In the genomic region with DNA sequence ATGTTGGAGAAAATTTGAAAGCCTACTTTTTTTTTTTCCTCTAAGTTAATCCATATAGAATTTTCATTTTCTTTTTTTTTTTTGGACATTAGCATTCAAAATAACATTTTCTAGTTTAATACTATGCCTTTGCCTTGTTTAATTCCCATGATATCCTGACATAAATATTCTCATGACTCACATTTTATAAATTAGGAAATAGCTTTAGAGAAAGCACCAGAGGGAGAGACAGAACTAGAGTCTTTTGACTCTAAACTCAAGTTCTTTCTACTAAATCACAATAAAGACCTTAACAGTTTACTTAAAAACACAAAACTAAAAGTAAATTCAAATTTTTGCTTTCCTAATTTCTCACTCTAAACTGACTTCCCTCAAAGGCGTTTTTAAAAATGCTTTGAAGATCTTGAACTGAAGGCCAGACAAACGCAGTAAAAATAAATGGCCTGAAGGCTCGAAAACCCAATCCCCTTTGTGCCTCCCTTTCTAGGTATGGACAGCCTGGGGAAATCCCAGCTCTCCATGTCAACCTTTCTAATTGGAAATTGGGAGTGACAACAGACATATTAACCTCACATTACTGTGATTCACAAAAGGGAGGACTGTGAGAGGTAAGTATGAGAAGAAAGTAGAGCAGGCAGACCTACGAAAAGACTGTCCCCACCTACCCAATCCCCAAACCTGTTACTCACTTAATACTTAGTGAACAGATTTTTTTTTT, we compare ENCODE assay signal across 36 cellular contexts.
A peak's percentile ranks its signal among the peaks of the same experiment; 100 is the strongest.
DNase-seq lines count a peak whose midpoint lies in the region; ATAC-seq and TF ChIP-seq lines count a peak whose summit lies in the region.
"Had no signal": no experiment of that assay in that cellular context is flagged by ENCODE, and none has a peak within 500 bp of the region (broad histone marks: within the 10 kb centered on the region; RNA-seq: fewer than 3 reads in every experiment).

No MANE protein-coding gene starts in this region.

- H3K4me1 ChIP-seq in GM23338 (ENCODE audit: insufficient read depth), result peaks cover 12% of the 10 kb centered on the region
- peaks cover 35 to 64% of the 10 kb centered on the region in 2 donors for H3K4me1 ChIP-seq in thoracic aorta (ENCODE audit: control insufficient read depth in 1 of 2, low read depth in 2 of 2)
- 0 out of 2 replicates have a peak, but pooled peaks cover 5% of the 10 kb centered on the region for H3K4me1 ChIP-seq in PC-9 (replicated peaks; ENCODE audit: insufficient read depth)
- H3K4me1 ChIP-seq: HAP-1, lower lobe of right lung, suprapubic skin, upper lobe of right lung had no signal

- H3K27ac ChIP-seq in GM23338 (ENCODE audit: low read depth), result 0 out of 2 replicates have a peak overlapping the region, but pooled peaks have one; percentile 57
- peak overlapping the region; percentile 41 to 45 for H3K27ac ChIP-seq in thoracic aorta
- no peak overlapping the region for H3K27ac ChIP-seq in PC-9
- H3K27ac ChIP-seq: foreskin keratinocyte, heart right ventricle, lower lobe of right lung, ovary, skin epidermis, suprapubic skin, upper lobe of right lung had no signal

- H3K9me3 ChIP-seq in thoracic aorta, result no peaks in the 10 kb centered on the region
- H3K9me3 ChIP-seq in PC-9 (ENCODE audit: insufficient read depth, low read depth), result no peaks in the 10 kb centered on the region
- H3K9me3 ChIP-seq: ascending aorta, HAP-1, heart right ventricle, lower lobe of right lung, ovary, suprapubic skin, upper lobe of right lung had no signal

- no peaks in the 10 kb centered on the region for H3K9me3 Mint-ChIP-seq in GM23338
- peaks cover 5% of the 10 kb centered on the region; the same call in 1 of the 2 replicates for H3K9me3 Mint-ChIP-seq in WTC11
- H3K9me3 Mint-ChIP-seq: effector memory CD8-positive, alpha-beta T cell; natural killer cell treated with Interleukin-12 subunit alpha and Interleukin-12 subunit beta and Interleukin-15 and Interleukin-18, amount 100 ng/mL, for 72 hours had no signal

- H3F3A ChIP-seq in GM23338 (replicated peaks; ENCODE audit: low read depth) (no peaks in the 10 kb centered on the region), PC-9 (ENCODE audit: insufficient read depth, low read depth) (peaks cover 17% of the 10 kb centered on the region; the same call in 1 of the 2 replicates)

- ATAC-seq in GM23338 (no peak), WTC11 (no peak), thoracic aorta (ENCODE audit: insufficient number of reproducible peaks, low FRiP score, low read depth) (no peak)
- ATAC-seq: effector memory CD8-positive, alpha-beta T cell; foreskin keratinocyte; heart right ventricle; lower lobe of right lung; natural killer cell treated with Interleukin-12 subunit alpha and Interleukin-12 subunit beta and Interleukin-15 and Interleukin-18, amount 100 ng/mL, for 72 hours; Panc1; upper lobe of right lung had no signal

- TF ChIP-seq CTCF in GM23338 (conservative IDR thresholded peaks at IDR 0.05; ENCODE audit: low read depth in 2 of 2), result no peak
- TF ChIP-seq CTCF in WTC11 (IDR thresholded peaks at IDR 0.05), result no peak
- TF ChIP-seq CTCF in fibroblast of the aortic adventitia (IDR thresholded peaks at IDR 0.05; ENCODE audit: insufficient read depth, low read length), result no peak
- no peak for TF ChIP-seq CTCF in thoracic aorta (IDR thresholded peaks at IDR 0.05)
- no peak for TF ChIP-seq CTCF in PC-9 (conservative IDR thresholded peaks at IDR 0.05)

- no peak for DNase-seq in GM23338 (ENCODE audit: low spot score)
- no peak for DNase-seq in WTC11 (ENCODE audit: low spot score)
- DNase-seq in fibroblast of the aortic adventitia (ENCODE audit: low read depth), result peak; percentile 36
- no peak for DNase-seq in thoracic aorta (ENCODE audit: low spot score)
- no peak for DNase-seq in NOMO-1 treated with DMSO at 0.1 percent for 48 hours (lab: John Stamatoyannopoulos, UW; ENCODE audit: unreplicated experiment)
- no peak for DNase-seq in Kasumi-1 (lab: John Stamatoyannopoulos, UW)
- no peak for DNase-seq in PC-9
- DNase-seq: activated CD4-positive, alpha-beta T cell treated with anti-CD3 and anti-CD28 coated beads for 48 hours; activated CD8-positive, alpha-beta memory T cell treated with anti-CD3 and anti-CD28 coated beads for 24 hours; activated effector memory CD4-positive, alpha-beta T cell treated with Interleukin-2 at 50 U/mL for 16 hours; activated T-cell treated with anti-CD3 and anti-CD28 coated beads for 4 hours; caudate nucleus; cortex of kidney; DMS 273 treated with DMSO at 0.1 percent for 48 hours; effector memory CD8-positive, alpha-beta T cell; EL; foreskin keratinocyte; heart right ventricle; kidney glomerular epithelial cell; lower lobe of right lung; MV-4-11; NCI-H1436 treated with DMSO at 0.1 percent for 48 hours; NCI-H2081 treated with DMSO at 0.1 percent for 48 hours; NCI-H226; NCI-H526 treated with DMSO at 0.1 percent for 48 hours; ovary; SHP77; stimulated activated naive CD4-positive, alpha-beta T cell; upper lobe of right lung had no signal

- CTCF ChIA-PET in WTC11 (lab: Charles Lee), result interaction anchor here (0.5 to 1.4 kb wide), 3 partner anchors 67 to 407 kb away, joined by 3 read pairs; no protein-coding TSS in a partner anchor
- CTCF ChIA-PET in PC-9 (lab: Charles Lee), result no interaction called here

- no peak overlapping the region for H3K27ac Mint-ChIP-seq in GM23338
- H3K27ac Mint-ChIP-seq in WTC11, result peak overlapping the region; percentile 89
- H3K27ac Mint-ChIP-seq: activated naive CD8-positive, alpha-beta T cell; natural killer cell treated with Interleukin-12 subunit alpha and Interleukin-12 subunit beta and Interleukin-15 and Interleukin-18, amount 100 ng/mL, for 72 hours had no signal

- peaks cover 24% of the 10 kb centered on the region for H3K4me1 Mint-ChIP-seq in GM23338
- peaks cover 17% of the 10 kb centered on the region for H3K4me1 Mint-ChIP-seq in WTC11

- intact Hi-C loops in PC-9 (cut with micrococcal nuclease; ENCODE audit: unreplicated experiment), result no loop called here

- H3K79me2 ChIP-seq in GM23338 (replicated peaks; ENCODE audit: insufficient read depth) (peaks cover 99% of the 10 kb centered on the region), PC-9 (ENCODE audit: low read depth) (peaks cover 33% of the 10 kb centered on the region)

- BruUV-seq in PC-9 (replicated peaks; lab: Mats Ljungman, UMichigan), result no TSS peak

- H3K36me3 Mint-ChIP-seq in GM23338 (ENCODE audit: low read depth) (peaks cover 32% of the 10 kb centered on the region), WTC11 (peaks cover 12% of the 10 kb centered on the region)
- H3K36me3 Mint-ChIP-seq: activated naive CD8-positive, alpha-beta T cell; natural killer cell treated with Interleukin-12 subunit alpha and Interleukin-12 subunit beta and Interleukin-15 and Interleukin-18, amount 100 ng/mL, for 72 hours had no signal

- H2AFZ ChIP-seq in GM23338 (no peak overlapping the region), PC-9 (no peak overlapping the region)

- no peak overlapping the region for H3K4me2 ChIP-seq in GM23338
- no peak overlapping the region for H3K4me2 ChIP-seq in PC-9

- H3K36me3 ChIP-seq in GM23338 (ENCODE audit: insufficient read depth), result no peaks in the 10 kb centered on the region
- no peaks in the 10 kb centered on the region for H3K36me3 ChIP-seq in thoracic aorta
- peaks cover 9% of the 10 kb centered on the region; the same call in 1 of the 2 replicates for H3K36me3 ChIP-seq in PC-9 (ENCODE audit: low read depth)
- H3K36me3 ChIP-seq: ascending aorta, lower lobe of right lung, ovary, suprapubic skin, upper lobe of right lung had no signal

- H3K4me3 Mint-ChIP-seq in GM23338 (no peak overlapping the region), WTC11 (no peak overlapping the region)
- H3K4me3 Mint-ChIP-seq: activated naive CD8-positive, alpha-beta T cell; effector memory CD8-positive, alpha-beta T cell; natural killer cell treated with Interleukin-12 subunit alpha and Interleukin-12 subunit beta and Interleukin-15 and Interleukin-18, amount 100 ng/mL, for 72 hours had no signal

- H4K20me1 ChIP-seq in GM23338 (replicated peaks; ENCODE audit: insufficient read depth), result peaks cover 29% of the 10 kb centered on the region
- H4K20me1 ChIP-seq in PC-9 (ENCODE audit: insufficient read depth), result no peaks in the 10 kb centered on the region; the same call in none of the 2 replicates

- H3K27me3 ChIP-seq in GM23338 (ENCODE audit: insufficient read depth), result no peaks in the 10 kb centered on the region
- no peaks in the 10 kb centered on the region for H3K27me3 ChIP-seq in thoracic aorta (replicated peaks; ENCODE audit: insufficient read depth)
- H3K27me3 ChIP-seq in PC-9 (ENCODE audit: insufficient read depth, low read depth), result no peaks in the 10 kb centered on the region
- H3K27me3 ChIP-seq: ascending aorta, foreskin keratinocyte, heart right ventricle, ovary, suprapubic skin, upper lobe of right lung had no signal

- H3K9me2 ChIP-seq in GM23338 (ENCODE audit: insufficient read depth) (no peaks in the 10 kb centered on the region), PC-9 (ENCODE audit: insufficient read depth) (no peaks in the 10 kb centered on the region)

- H3K4me3 ChIP-seq in GM23338, result no peak overlapping the region
- H3K4me3 ChIP-seq in fibroblast of the aortic adventitia (ENCODE audit: low read depth, low read length), result no peak overlapping the region
- no peak overlapping the region for H3K4me3 ChIP-seq in thoracic aorta
- H3K4me3 ChIP-seq in PC-9, result no peak overlapping the region
- H3K4me3 ChIP-seq: ascending aorta, HAP-1, heart right ventricle, lower lobe of right lung, ovary, skin epidermis, suprapubic skin, upper lobe of right lung had no signal

- POLR2A ChIA-PET in WTC11 (lab: Charles Lee), result interaction anchor here (0.7 kb wide), 1 partner anchor 79 kb away, joined by 5 read pairs; no protein-coding TSS in a partner anchor
- POLR2A ChIA-PET in PC-9 (lab: Charles Lee; ENCODE audit: unreplicated experiment), result interaction anchor here (0.6 kb wide), 1 partner anchor 180 kb away, joined by 4 read pairs; no protein-coding TSS in a partner anchor

- no peaks in the 10 kb centered on the region for H3K27me3 Mint-ChIP-seq in GM23338 (ENCODE audit: insufficient read depth, low read depth, poor library complexity)
- no peaks in the 10 kb centered on the region for H3K27me3 Mint-ChIP-seq in WTC11 (ENCODE audit: low read depth)
- H3K27me3 Mint-ChIP-seq: activated naive CD8-positive, alpha-beta T cell had no signal

TF ChIP-seq in GM23338, 12 proteins besides CTCF, POLR2A, EP300 and RAD21 (continues in another document):
- no peak for TF ChIP-seq EZH2 (IDR thresholded peaks at IDR 0.05; ENCODE audit: low read depth, unreplicated experiment)

TF ChIP-seq in WTC11, 78 proteins besides CTCF, POLR2A, EP300 and RAD21 (continues in another document):
- TF ChIP-seq E2F5 (CRISPR knock-in tag; IDR thresholded peaks at IDR 0.05) (no peak), ELF4 (CRISPR knock-in tag; IDR thresholded peaks at IDR 0.05; ENCODE audit: low read depth) (no peak), SMAD4 (CRISPR knock-in tag; IDR thresholded peaks at IDR 0.05) (no peak)
